8 cellular contexts compared by ENCODE assay signal in the genomic region with DNA sequence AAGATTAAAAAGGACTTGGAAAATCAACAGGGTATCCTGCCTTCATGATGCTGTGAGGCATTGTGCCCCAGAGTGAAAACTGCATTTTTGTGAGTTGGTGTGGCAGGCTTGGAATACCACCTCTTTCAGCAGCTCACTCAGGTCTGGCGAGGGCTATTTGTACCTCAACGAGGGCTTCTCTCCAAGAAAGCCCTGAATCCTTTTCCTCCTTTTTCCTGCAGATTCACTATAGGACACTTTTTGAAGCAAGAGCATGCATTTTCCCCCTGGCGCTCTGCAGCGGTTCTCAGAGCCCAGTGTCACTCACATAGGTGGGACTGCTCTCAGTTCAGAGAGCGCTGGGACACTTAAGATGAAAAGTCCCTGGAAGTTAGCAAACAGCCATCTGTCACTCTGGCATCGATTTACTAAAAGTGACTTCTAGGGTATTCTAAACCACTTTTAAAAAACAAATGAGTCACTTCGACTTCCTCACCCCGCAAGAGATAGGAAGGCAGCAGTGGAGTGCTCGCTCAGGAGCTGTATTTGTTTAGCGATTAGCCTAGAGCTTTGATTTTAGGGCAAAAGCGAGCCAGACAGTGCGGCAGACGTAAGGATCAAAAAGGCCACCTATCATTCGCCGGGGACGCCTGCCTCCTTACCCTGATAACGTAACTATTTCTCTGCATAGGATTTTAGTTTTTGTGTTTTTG. TPM values are rescaled to one million over a fixed set of nuclear protein-coding genes. Genes with fewer than 3 reads are reported as not detected.
DNase-seq lines count a peak whose midpoint lies in the region; ATAC-seq, FAIRE-seq and TF ChIP-seq lines count a peak whose summit lies in the region.

No MANE protein-coding gene starts in this region.

- no peaks in the 10 kb centered on the region; the same call in 1 of the 2 replicates for H4K20me1 ChIP-seq in K562 (replicated peaks; ENCODE audit: control insufficient read depth, insufficient read depth, low read length)

- WGBS in K562 (ENCODE audit: insufficient coverage, low coverage, missing lambda C conversion rate): 10% methylated on average over 17 of the region's 17 CpGs
- WGBS in thyroid gland, 2 donors: 5 to 7% methylated on average over 17 of the region's 17 CpGs

- DNase-seq in AG20443 (ENCODE audit: low spot score) (peak; percentile 22), K562 (ENCODE audit: extremely low read depth in 1 of 4, low spot score in 3 of 4) (no peak), lower lobe of right lung (no peak), urothelium cell line (ENCODE audit: low spot score) (peak; percentile 23), thyroid gland (no peak), kidney glomerular epithelial cell (lab: John Stamatoyannopoulos, UW) (no peak)

- peaks cover 67% of the 10 kb centered on the region for H3K27me3 ChIP-seq in HUES48 (ENCODE audit: control insufficient read depth, insufficient read depth, low read length)
- H3K27me3 ChIP-seq in K562 (ENCODE audit: control insufficient read depth in 2 of 2, insufficient read depth in 2 of 2, low read length in 2 of 2): peaks cover 20 to 29% of the 10 kb centered on the region in 2 experiments
- peaks cover 49% of the 10 kb centered on the region for H3K27me3 ChIP-seq in lower lobe of right lung (ENCODE audit: low read depth)
- no peaks in the 10 kb centered on the region for H3K27me3 ChIP-seq in thyroid gland

- no peak for TF ChIP-seq RAD21 in K562 (CRISPR knock-in tag; conservative IDR thresholded peaks at IDR 0.05 in 1 of 2, IDR thresholded peaks at IDR 0.05 in 1 of 2)

- H3K4me1 ChIP-seq in HUES48 (ENCODE audit: control insufficient read depth, insufficient read depth, low read length) (peaks cover 11% of the 10 kb centered on the region; the same call in 1 of the 2 replicates), K562 (replicated peaks in 1 of 2; ENCODE audit: control insufficient read depth in 2 of 2, insufficient read depth in 2 of 2, low read length in 2 of 2) (peaks cover 0 to 18% of the 10 kb centered on the region in 2 experiments; a peak in 3 of 5 replicates), lower lobe of right lung (peaks cover 25% of the 10 kb centered on the region), thyroid gland (peaks cover 0 to 19% of the 10 kb centered on the region in 2 donors)

- H3K9ac ChIP-seq in HUES48 (ENCODE audit: low read depth, low read length) (no peak overlapping the region), K562 (ENCODE audit: insufficient read depth in 1 of 2, low read depth in 2 of 2, low read length in 2 of 2) (no peak overlapping the region)

- FAIRE-seq in K562 (lab: Jason Lieb, UNC) (no peak), urothelium cell line (lab: Jason Lieb, UNC) (no peak)

- in situ Hi-C loops in K562 (cut with MboI): no loop called here

- ATAC-seq in K562: no peak
- peak; percentile 33 to 41 for ATAC-seq in lower lobe of right lung
- no peak for ATAC-seq in GM18505 (IDR thresholded peaks at IDR 0.05; ENCODE audit: unreplicated experiment)

- TF ChIP-seq EP300 in K562 (IDR thresholded peaks at IDR 0.05; ENCODE audit: low read length): no peak

- H3K4me2 ChIP-seq in K562 (ENCODE audit: insufficient read depth, low read length): no peak overlapping the region

- no peak for TF ChIP-seq POLR2A in K562 (conservative IDR thresholded peaks at IDR 0.05)
- TF ChIP-seq POLR2A in GM18505 (IDR thresholded peaks at IDR 0.05; ENCODE audit: borderline replicate concordance, extremely low read depth, insufficient read depth, insufficient read length): no peak
- no peak for TF ChIP-seq POLR2A in thyroid gland (IDR thresholded peaks at IDR 0.05)

- H3K36me3 ChIP-seq in HUES48 (ENCODE audit: control insufficient read depth, insufficient read depth, low read length): no peaks in the 10 kb centered on the region
- no peaks in the 10 kb centered on the region for H3K36me3 ChIP-seq in K562 (ENCODE audit: control insufficient read depth, insufficient read depth, low read length)
- no peaks in the 10 kb centered on the region for H3K36me3 ChIP-seq in lower lobe of right lung
- no peaks in the 10 kb centered on the region for H3K36me3 ChIP-seq in thyroid gland

- H3K27ac ChIP-seq in HUES48 (ENCODE audit: low read depth, low read length) (peak overlapping the region; percentile 9), K562 (ENCODE audit: extremely low read depth, low read depth, low read length) (no peak overlapping the region), lower lobe of right lung (no peak overlapping the region), thyroid gland (no peak overlapping the region)

- no peak overlapping the region for H2AFZ ChIP-seq in K562 (ENCODE audit: low read depth, low read length)

- POLR2A ChIA-PET in K562 (lab: Yijun Ruan, JAX): no interaction called here

- BruUV-seq in K562 (replicated peaks; lab: Mats Ljungman, UMichigan): no TSS peak

- intact Hi-C loops in K562 (cut with micrococcal nuclease): no loop called here
- intact Hi-C loops in lower lobe of right lung (cut with DNase I): no loop called here
- intact Hi-C loops in thyroid gland (cut with DNase I): no loop called here

- H3K79me2 ChIP-seq in K562 (ENCODE audit: control insufficient read depth, insufficient read depth, low read length): no peaks in the 10 kb centered on the region

- H3K9me3 ChIP-seq in HUES48 (ENCODE audit: control insufficient read depth, insufficient read depth, low read length) (peaks cover 4% of the 10 kb centered on the region), K562 (replicated peaks; ENCODE audit: control insufficient read depth, insufficient read depth, low read depth, low read length) (0 out of 2 replicates have a peak, but pooled peaks cover 2% of the 10 kb centered on the region), lower lobe of right lung (no peaks in the 10 kb centered on the region), thyroid gland (no peaks in the 10 kb centered on the region)

- no peaks in the 10 kb centered on the region for H3K9me1 ChIP-seq in K562 (ENCODE audit: control insufficient read depth, insufficient read depth, low read length)

- CTCF ChIA-PET in K562 (lab: Yijun Ruan, JAX; ENCODE audit: low intra/inter-chr PET ratio): no interaction called here

- no peak for TF ChIP-seq CTCF in K562 (IDR thresholded peaks at IDR 0.05 in 2 of 3, conservative IDR thresholded peaks at IDR 0.05 in 1 of 3; ENCODE audit: insufficient read depth in 2 of 3, low read depth in 1 of 3, low read length in 3 of 3)
- no peak for TF ChIP-seq CTCF in lower lobe of right lung (IDR thresholded peaks at IDR 0.05)
- TF ChIP-seq CTCF in thyroid gland (IDR thresholded peaks at IDR 0.05): no peak

- H3K4me3 ChIP-seq in HUES48 (ENCODE audit: low read depth, low read length) (peak overlapping the region; percentile 58), K562 (no peak overlapping the region), lower lobe of right lung (peak overlapping the region; percentile 54), thyroid gland (replicated peaks in 1 of 3) (peak overlapping the region in 1 of 3 donors; percentile 35)

TF ChIP-seq in K562, 482 proteins besides CTCF, POLR2A, EP300 and RAD21:
- TF ChIP-seq TEAD4 (IDR thresholded peaks at IDR 0.05; ENCODE audit: low read length) (no peak), TEAD4 (CRISPR knock-in tag; IDR thresholded peaks at IDR 0.05; ENCODE audit: borderline replicate concordance) (no peak), ZBTB17 (CRISPR knock-in tag; IDR thresholded peaks at IDR 0.05) (peak; percentile 84), ZNF445 (CRISPR knock-in tag; IDR thresholded peaks at IDR 0.05; ENCODE audit: low read depth) (no peak), IRF2 (CRISPR knock-in tag; IDR thresholded peaks at IDR 0.05) (no peak), FOXA3 (CRISPR knock-in tag; conservative IDR thresholded peaks at IDR 0.05 in 1 of 2, IDR thresholded peaks at IDR 0.05 in 1 of 2) (peak in 1 of 2 experiments; percentile 68; a peak in 2 of 4 replicates)

RNA-seq across cellular contexts. Expression of a gene that starts 0.8 kb away (rescaled TPM):
- total RNA-seq in K562 (2011; cell fraction: chromatin; rRNA removed; ENCODE audit: low replicate concordance): not detected in 2 replicates
- total RNA-seq in K562 (2011; cell fraction: nucleolus; rRNA removed): not detected in 2 replicates
- not detected in 2 replicates for total RNA-seq in K562 (2011; cell fraction: nucleoplasm; rRNA removed)
- total RNA-seq in K562 (2014; rRNA removed) (not detected in 2 replicates), K562 (2014; rRNA removed; fragmentation: Illumina TruSeq; extraction: Trizol) (not detected in 2 replicates), K562 (2015; rRNA removed; fragmentation: Illumina TruSeq; extraction: Trizol) (not detected in 2 replicates), K562 (2021) (not detected in 2 replicates), lower lobe of right lung (1.2 TPM), thyroid gland (under 1 TPM; 0.11 to 0.71 (median 0.34) TPM)
- polyA plus RNA-seq in K562 (2011; rRNA removed) (not detected in 2 replicates), K562 (2014; fragmentation: Illumina TruSeq; extraction: Trizol) (not detected in 2 replicates), K562 (2014; fragmentation: Nextera tagmentation; extraction: Ambion mirVana) (not detected), K562 (2014; rRNA removed) (not detected in 2 replicates)
- not detected in 2 replicates for polyA plus RNA-seq in K562 (2011; cell fraction: cytosol; rRNA removed)
- polyA plus RNA-seq in K562 (2011; cell fraction: nucleus; rRNA removed): not detected in 2 replicates
- polyA plus RNA-seq in K562 (2012): not detected in 2 replicates
- polyA minus RNA-seq in K562 (2011; rRNA and poly(A)+ RNA removed): not detected in 2 replicates
- polyA minus RNA-seq in K562 (2011; cell fraction: cytosol; rRNA and poly(A)+ RNA removed): not detected in 2 replicates
- polyA minus RNA-seq in K562 (2011; cell fraction: nucleus; rRNA and poly(A)+ RNA removed): not detected in 2 replicates

Comparison
In these comparisons a context has a peak if more than half of its experiments do, and no peak if none do; other contexts are left out.
1. DNase-seq: peak in AG20443 (single experiment) and urothelium cell line (single experiment); none in K562 (0 of 4), lower lobe of right lung (single experiment), thyroid gland (0 of 2) and kidney glomerular epithelial cell (single experiment).
2. ATAC-seq: peak in lower lobe of right lung (2 of 2); none in K562 (single experiment) and GM18505 (single experiment).